Comparison of ENCODE assay signal across 17 cellular contexts in the genomic region with DNA sequence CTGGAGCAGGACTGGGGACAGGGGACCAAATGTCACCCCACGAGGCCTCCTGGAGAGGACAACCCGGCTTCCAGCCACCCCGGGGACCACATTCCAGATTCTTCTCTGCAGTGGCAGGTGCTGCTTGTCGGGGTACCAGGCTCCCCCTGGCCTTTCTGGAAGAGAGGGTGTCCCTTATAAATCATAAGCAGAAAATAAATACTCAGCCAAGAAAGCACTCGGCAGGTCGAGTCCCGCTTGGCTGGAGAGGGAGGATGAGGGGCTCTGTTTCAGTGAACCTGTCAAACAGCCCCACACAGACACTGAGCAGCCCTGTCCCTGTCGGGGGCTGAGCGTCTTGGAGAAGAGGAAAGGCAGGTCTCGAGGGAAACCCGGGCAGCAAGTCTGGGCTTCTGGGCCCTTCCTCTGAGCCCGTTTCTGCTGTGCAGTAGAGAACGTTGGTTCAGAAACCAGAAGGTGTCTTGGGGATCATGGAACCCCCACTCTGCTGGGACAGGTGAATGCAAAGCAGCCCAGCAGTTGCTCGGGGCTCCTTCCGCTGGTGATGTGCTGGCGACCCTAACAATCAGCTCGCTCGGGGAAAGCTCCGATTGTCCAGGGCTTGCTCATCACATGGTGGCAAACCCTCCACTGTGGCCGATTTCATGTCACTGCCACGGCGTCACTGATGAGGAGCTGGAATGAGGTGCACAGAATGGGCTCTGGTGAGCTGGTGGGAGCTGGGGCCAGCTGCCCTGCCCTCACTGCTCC.
"Had no signal": no experiment of that assay in that cellular context is flagged by ENCODE, and none has a peak within 500 bp of the region (broad histone marks: within the 10 kb centered on the region; RNA-seq: fewer than 3 reads in every experiment).

No MANE protein-coding gene starts in this region.

- H3K4me3 Mint-ChIP-seq: naive thymus-derived CD4-positive, alpha-beta T cell; nephron progenitor cell had no signal

- H3K27me3 ChIP-seq: right atrium auricular region, upper lobe of left lung, vagina had no signal

- H3K27ac Mint-ChIP-seq: naive thymus-derived CD4-positive, alpha-beta T cell; nephron progenitor cell had no signal

- H3K4me1 Mint-ChIP-seq: nephron progenitor cell had no signal

- H3K4me3 ChIP-seq: esophagus muscularis mucosa, gastrocnemius medialis, heart right ventricle, right atrium auricular region, sigmoid colon, skin epidermis, upper lobe of left lung, vagina had no signal

- H3K27ac ChIP-seq: epithelial cell of prostate, esophagus muscularis mucosa, gastrocnemius medialis, heart right ventricle, right atrium auricular region, skin epidermis, vagina had no signal

- DNase-seq: effector memory CD4-positive, alpha-beta T cell; gastrocnemius medialis; heart right ventricle; hypothalamus; islet precursor cell; left ventricle myocardium superior; naive thymus-derived CD4-positive, alpha-beta T cell; nephron progenitor cell; sigmoid colon; stimulated activated CD4-positive, alpha-beta T cell treated with anti-CD3 and anti-CD28 coated beads, Interleukin-12 subunit alpha, Interleukin-12 subunit beta, amount 100 ng/mL, for 4 hours; stimulated activated naive CD4-positive, alpha-beta T cell treated with Interleukin-2 at 50 U/mL for 16 hours had no signal

- H3K9me3 ChIP-seq: esophagus muscularis mucosa, gastrocnemius medialis, heart right ventricle, right atrium auricular region, sigmoid colon, upper lobe of left lung, vagina had no signal

- H3K36me3 ChIP-seq: esophagus muscularis mucosa, gastrocnemius medialis, heart right ventricle, right atrium auricular region, sigmoid colon, upper lobe of left lung, vagina had no signal

- H3K4me1 ChIP-seq: gastrocnemius medialis, right atrium auricular region, vagina had no signal
